15 cellular contexts compared by ENCODE assay signal in the genomic region with DNA sequence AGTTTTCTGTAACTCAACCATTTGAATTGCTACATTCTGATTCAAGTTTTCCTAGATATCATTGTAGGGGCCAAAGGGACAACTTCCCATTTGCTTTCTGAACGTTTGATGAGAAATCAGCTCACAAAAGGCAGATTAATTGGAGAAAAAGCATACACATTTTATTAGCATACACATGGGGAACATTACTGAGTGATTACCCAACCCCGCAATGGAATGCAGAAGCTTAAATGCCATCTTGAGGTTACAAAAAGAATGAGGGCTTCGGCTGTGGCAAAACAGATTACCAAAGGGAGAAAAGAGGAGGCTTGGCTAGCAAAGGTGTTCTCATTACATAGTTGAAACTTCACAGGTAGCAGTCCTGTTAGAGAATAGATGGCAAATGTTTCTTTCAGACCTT. TPM values are rescaled to one million over a fixed set of nuclear protein-coding genes. Genes with fewer than 3 reads are reported as not detected.
A peak's percentile ranks its signal among the peaks of the same experiment; 100 is the strongest.
DNase-seq lines count a peak whose midpoint lies in the region; ATAC-seq, FAIRE-seq and TF ChIP-seq lines count a peak whose summit lies in the region.
"Had no signal": no experiment of that assay in that cellular context is flagged by ENCODE, and none has a peak within 500 bp of the region (broad histone marks: within the 10 kb centered on the region; RNA-seq: fewer than 3 reads in every experiment).

No MANE protein-coding gene starts in this region.

- FAIRE-seq in D721Med (lab: Jason Lieb, UNC), result no peak

- TF ChIP-seq CTCF in fibroblast of the aortic adventitia (IDR thresholded peaks at IDR 0.05; ENCODE audit: insufficient read depth, low read length) (no peak), upper lobe of right lung (IDR thresholded peaks at IDR 0.05) (peak; percentile 8), D721Med (IDR thresholded peaks at IDR 0.05; ENCODE audit: insufficient read depth, missing control alignments) (no peak), GM13977 (IDR thresholded peaks at IDR 0.05; ENCODE audit: extremely low read depth, insufficient read depth, missing control alignments) (no peak)

- no peaks in the 10 kb centered on the region for H3K4me1 ChIP-seq in right cardiac atrium (ENCODE audit: control insufficient read depth, insufficient read depth, low read length)
- peaks cover 8% of the 10 kb centered on the region for H3K4me1 ChIP-seq in upper lobe of right lung
- H3K4me1 ChIP-seq: tibial nerve had no signal

- DNase-seq in Right ventricle myocardium superior, result no peak
- no peak for DNase-seq in right cardiac atrium
- peak; percentile 26 for DNase-seq in SK-N-MC (ENCODE audit: low read depth, low spot score)
- peak; percentile 55 for DNase-seq in fibroblast of the aortic adventitia (ENCODE audit: low read depth)
- DNase-seq in upper lobe of right lung, result no peak
- no peak for DNase-seq in D721Med (ENCODE audit: insufficient read length, low spot score)
- DNase-seq in GM13977 (ENCODE audit: low spot score), result no peak
- DNase-seq: activated CD8-positive, alpha-beta T cell treated with anti-CD3 and anti-CD28 coated beads, Interleukin-2, amount 10 ng/mL, durations not matched to agents 7 days and 5 days; activated naive CD4-positive, alpha-beta T cell treated with anti-CD3 and anti-CD28 coated beads, Interleukin-2, amount 10 ng/mL, durations not matched to agents 7 days and 5 days; AML-193; dorsolateral prefrontal cortex; NCI-H146 had no signal

- no peak overlapping the region for H3K4me3 ChIP-seq in right cardiac atrium (ENCODE audit: low read length)
- H3K4me3 ChIP-seq in SK-N-MC, result no peak overlapping the region
- H3K4me3 ChIP-seq in fibroblast of the aortic adventitia (ENCODE audit: low read depth, low read length), result no peak overlapping the region
- no peak overlapping the region for H3K4me3 ChIP-seq in upper lobe of right lung
- H3K4me3 ChIP-seq: dorsolateral prefrontal cortex, tibial nerve had no signal

- H3K27me3 ChIP-seq in right cardiac atrium (ENCODE audit: control insufficient read depth, insufficient read depth), result no peaks in the 10 kb centered on the region
- H3K27me3 ChIP-seq in upper lobe of right lung, result no peaks in the 10 kb centered on the region
- H3K27me3 ChIP-seq: dorsolateral prefrontal cortex, tibial nerve had no signal

- ATAC-seq in Right ventricle myocardium superior (ENCODE audit: poor library complexity), result peak; percentile 67
- ATAC-seq in right cardiac atrium, result no peak
- peak; percentile 85 for ATAC-seq in upper lobe of right lung
- ATAC-seq in GM19324 (IDR thresholded peaks at IDR 0.05; ENCODE audit: low FRiP score, unreplicated experiment), result no peak
- ATAC-seq: activated CD8-positive, alpha-beta T cell treated with anti-CD3 and anti-CD28 coated beads, Interleukin-2, amount 10 ng/mL, durations not matched to agents 7 days and 5 days; sciatic nerve had no signal

- in situ Hi-C loops in GM13977 (cut with MboI; ENCODE audit: low pct_unique_long_range_greater_than_20kb, low sequenced_read_pairs, unreplicated experiment), result no loop called here

- H3K27ac ChIP-seq in right cardiac atrium (ENCODE audit: low read length) (no peak overlapping the region), SK-N-MC (peak overlapping the region; percentile 61; the same call in 1 of the 2 replicates), upper lobe of right lung (peak overlapping the region; percentile 47)
- H3K27ac ChIP-seq: dorsolateral prefrontal cortex, tibial nerve had no signal

- no peaks in the 10 kb centered on the region for H3K36me3 ChIP-seq in SK-N-MC (ENCODE audit: insufficient read depth, low read length)
- H3K36me3 ChIP-seq in upper lobe of right lung, result no peaks in the 10 kb centered on the region
- H3K36me3 ChIP-seq: tibial nerve had no signal

- no peak overlapping the region for H3K9ac ChIP-seq in SK-N-MC (ENCODE audit: insufficient read length)

- no peaks in the 10 kb centered on the region for H3K9me3 ChIP-seq in right cardiac atrium (ENCODE audit: control insufficient read depth, low read length)
- H3K9me3 ChIP-seq in SK-N-MC (ENCODE audit: low read depth, low read length), result peaks cover 5% of the 10 kb centered on the region; the same call in 1 of the 2 replicates
- H3K9me3 ChIP-seq in upper lobe of right lung, result no peaks in the 10 kb centered on the region

- WGBS in right cardiac atrium, result 45% methylated on average over 3 of the region's 3 CpGs

- intact Hi-C loops in Right ventricle myocardium superior (cut with DNase I), result no loop called here
- intact Hi-C loops in right cardiac atrium (cut with DNase I), result no loop called here
- intact Hi-C loops in upper lobe of right lung (cut with DNase I), result no loop called here

RNA-seq across cellular contexts. Expression of gene HERC6, which starts 26.6 kb away (rescaled TPM):
- total RNA-seq in Right ventricle myocardium superior, result 6.3 TPM
- 10 to 100 TPM in 1 of 4 donors, 1 to 10 TPM in 3; 7.7 to 10.9 (median 9.8) TPM for total RNA-seq in right cardiac atrium
- polyA plus RNA-seq in right cardiac atrium, result 5.1 TPM
- total RNA-seq in fibroblast of the aortic adventitia (ENCODE audit: low replicate concordance), result 4.9 and 14.0 TPM in 2 replicates
- 13.0 TPM for total RNA-seq in upper lobe of right lung

Comparison
In these comparisons a context has a peak if more than half of its experiments do, and no peak if none do; other contexts are left out.
1. ATAC-seq: peak in Right ventricle myocardium superior (single experiment) and upper lobe of right lung (single experiment); none in right cardiac atrium (0 of 2) and GM19324 (single experiment).
2. DNase-seq: peak in SK-N-MC (single experiment) and fibroblast of the aortic adventitia (single experiment); none in Right ventricle myocardium superior (single experiment), right cardiac atrium (0 of 3), upper lobe of right lung (single experiment), D721Med (single experiment) and GM13977 (single experiment).